Comparison of ENCODE assay signal across 8 cellular contexts in genomic region chr2:172555272-172555521, GRCh38. TPM values are rescaled to one million over a fixed set of nuclear protein-coding genes. Genes with fewer than 3 reads are reported as not detected.
DNase-seq lines count a peak whose midpoint lies in the region; ATAC-seq and TF ChIP-seq lines count a peak whose summit lies in the region.

No MANE protein-coding gene starts in this region.

- TF ChIP-seq EP300 in suprapubic skin (IDR thresholded peaks at IDR 0.05) = no peak

- peak overlapping the region; percentile 46 to 98 (median 94) for H3K27ac ChIP-seq in heart right ventricle
- H3K27ac ChIP-seq in VCaP = peak overlapping the region; percentile 91
- peak overlapping the region; percentile 97 for H3K27ac ChIP-seq in suprapubic skin

- H3K4me3 ChIP-seq in heart right ventricle (peak overlapping the region; percentile 82 to 92 (median 90)), iPS-11a (ENCODE audit: low read depth, low read length) (peak overlapping the region; percentile 88), suprapubic skin (peak overlapping the region; percentile 72)

- no peaks in the 10 kb centered on the region for H3K27me3 ChIP-seq in heart right ventricle
- H3K27me3 ChIP-seq in suprapubic skin = no peaks in the 10 kb centered on the region

- peaks cover 0 to 19% (median 0%) of the 10 kb centered on the region in 9 donors for H3K36me3 ChIP-seq in heart right ventricle
- H3K36me3 ChIP-seq in suprapubic skin = no peaks in the 10 kb centered on the region

- WGBS in heart right ventricle, 2 donors = 5 to 6% methylated on average over 8 of the region's 8 CpGs
- WGBS in suprapubic skin = 8% methylated on average over 8 of the region's 8 CpGs

- intact Hi-C loops in heart right ventricle (cut with DNase I) = no loop called here
- intact Hi-C loops in left ventricle myocardium superior (cut with micrococcal nuclease) = no loop called here

- H3K4me1 ChIP-seq in heart right ventricle (peaks cover 0 to 46% (median 22%) of the 10 kb centered on the region in 9 donors), suprapubic skin (peaks cover 34% of the 10 kb centered on the region)

- H3K9me3 ChIP-seq in heart right ventricle = no peaks in the 10 kb centered on the region
- no peaks in the 10 kb centered on the region for H3K9me3 ChIP-seq in suprapubic skin

- ATAC-seq in heart right ventricle (no peak), left ventricle myocardium superior (no peak)

- no peak for TF ChIP-seq POLR2A in suprapubic skin (IDR thresholded peaks at IDR 0.05)

- TF ChIP-seq CTCF in heart right ventricle (IDR thresholded peaks at IDR 0.05) (no peak), VCaP (conservative IDR thresholded peaks at IDR 0.05) (no peak), suprapubic skin (IDR thresholded peaks at IDR 0.05) (no peak)

- DNase-seq in heart right ventricle (no peak), left ventricle myocardium superior (no peak), suprapubic skin (ENCODE audit: low spot score in 2 of 2) (no peak), SHP77 (lab: John Stamatoyannopoulos, UW) (no peak), amniotic stem cell (lab: John Stamatoyannopoulos, UW) (no peak), cerebellar nuclear complex (lab: John Stamatoyannopoulos, UW) (no peak)

RNA-seq across cellular contexts. Expression of gene PDK1, which starts 0.7 kb away (rescaled TPM):
- total RNA-seq in heart right ventricle (100 to 1,000 TPM in 1 of 10 donors, 10 to 100 TPM in 9; 34.8 to 106 (median 54.3) TPM), left ventricle myocardium superior (58.3 TPM), suprapubic skin (100 to 1,000 TPM in 1 of 4 donors, 10 to 100 TPM in 3; 35.2 to 151 (median 66.5) TPM)
- 1 to 10 TPM; 4.2 to 9.8 TPM for polyA plus RNA-seq in heart right ventricle
